Comparison of ENCODE assay signal across 1 cellular context in the genomic region with DNA sequence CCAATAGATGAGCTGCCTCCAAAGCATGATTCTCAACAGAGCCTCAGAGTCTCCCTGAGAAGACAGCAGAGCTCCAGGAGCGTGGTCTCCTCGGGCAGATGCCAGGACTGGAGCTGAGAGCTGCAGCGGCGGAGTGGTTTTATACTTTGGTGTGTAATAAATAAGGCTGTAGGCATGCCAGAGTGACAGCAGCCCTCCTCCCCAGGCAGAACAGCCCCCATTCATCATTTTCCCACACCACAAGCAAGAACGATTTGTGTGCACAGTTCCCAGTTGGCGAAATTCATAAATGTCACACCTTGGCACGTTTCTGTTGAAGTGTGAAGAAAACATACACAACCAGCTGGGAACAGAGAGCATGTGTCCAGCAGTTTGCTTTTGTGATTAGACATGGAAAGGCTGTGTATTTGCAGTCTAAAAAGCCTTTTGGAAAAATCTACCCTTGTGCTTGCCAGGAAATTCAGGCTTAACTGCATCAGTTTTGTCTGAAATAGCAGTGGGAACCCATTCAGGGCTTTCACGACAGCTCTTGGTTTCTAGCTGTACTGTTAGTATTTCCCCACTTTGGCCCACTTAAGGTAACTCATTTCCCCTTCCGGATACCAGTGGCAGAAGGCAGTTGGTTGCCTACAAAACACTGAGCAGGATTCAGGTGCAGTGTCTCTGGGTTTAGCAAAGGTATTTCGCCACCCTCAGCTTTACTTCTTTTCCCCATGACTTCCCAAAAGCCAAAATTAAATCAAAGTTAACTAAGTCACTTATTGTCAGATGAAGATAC.
TF ChIP-seq lines count a peak whose summit lies in the region.

Gene C1QTNF3, minus strand, starts transcription at position 115 of the 778 bp plus-strand sequence. Its CDS starts 88 bp downstream, at position 27.

TF ChIP-seq in HepG2, 621 proteins besides CTCF, POLR2A, EP300 and RAD21:
- TF ChIP-seq ZNF407 (CRISPR knock-in tag; IDR thresholded peaks at IDR 0.05; ENCODE audit: not compliant biosample characterization) (no peak), ZSCAN25 (CRISPR knock-in tag; IDR thresholded peaks at IDR 0.05) (no peak), ZNF761 (CRISPR knock-in tag; conservative IDR thresholded peaks at IDR 0.05) (no peak), ZNF776 (CRISPR knock-in tag; IDR thresholded peaks at IDR 0.05) (no peak), ZNF225 (CRISPR knock-in tag; IDR thresholded peaks at IDR 0.05) (no peak), CHD2 (IDR thresholded peaks at IDR 0.05; ENCODE audit: low read depth, low read length) (no peak)
- TF ChIP-seq, protein P1, sequence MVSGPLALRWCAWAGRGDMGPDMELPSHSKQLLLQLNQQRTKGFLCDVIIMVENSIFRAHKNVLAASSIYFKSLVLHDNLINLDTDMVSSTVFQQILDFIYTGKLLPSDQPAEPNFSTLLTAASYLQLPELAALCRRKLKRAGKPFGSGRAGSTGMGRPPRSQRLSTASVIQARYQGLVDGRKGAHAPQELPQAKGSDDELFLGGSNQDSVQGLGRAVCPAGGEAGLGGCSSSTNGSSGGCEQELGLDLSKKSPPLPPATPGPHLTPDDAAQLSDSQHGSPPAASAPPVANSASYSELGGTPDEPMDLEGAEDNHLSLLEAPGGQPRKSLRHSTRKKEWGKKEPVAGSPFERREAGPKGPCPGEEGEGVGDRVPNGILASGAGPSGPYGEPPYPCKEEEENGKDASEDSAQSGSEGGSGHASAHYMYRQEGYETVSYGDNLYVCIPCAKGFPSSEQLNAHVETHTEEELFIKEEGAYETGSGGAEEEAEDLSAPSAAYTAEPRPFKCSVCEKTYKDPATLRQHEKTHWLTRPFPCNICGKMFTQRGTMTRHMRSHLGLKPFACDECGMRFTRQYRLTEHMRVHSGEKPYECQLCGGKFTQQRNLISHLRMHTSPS (CRISPR knock-in tag; IDR thresholded peaks at IDR 0.05; ENCODE audit: low read depth) = no peak
- TF ChIP-seq, protein P2, sequence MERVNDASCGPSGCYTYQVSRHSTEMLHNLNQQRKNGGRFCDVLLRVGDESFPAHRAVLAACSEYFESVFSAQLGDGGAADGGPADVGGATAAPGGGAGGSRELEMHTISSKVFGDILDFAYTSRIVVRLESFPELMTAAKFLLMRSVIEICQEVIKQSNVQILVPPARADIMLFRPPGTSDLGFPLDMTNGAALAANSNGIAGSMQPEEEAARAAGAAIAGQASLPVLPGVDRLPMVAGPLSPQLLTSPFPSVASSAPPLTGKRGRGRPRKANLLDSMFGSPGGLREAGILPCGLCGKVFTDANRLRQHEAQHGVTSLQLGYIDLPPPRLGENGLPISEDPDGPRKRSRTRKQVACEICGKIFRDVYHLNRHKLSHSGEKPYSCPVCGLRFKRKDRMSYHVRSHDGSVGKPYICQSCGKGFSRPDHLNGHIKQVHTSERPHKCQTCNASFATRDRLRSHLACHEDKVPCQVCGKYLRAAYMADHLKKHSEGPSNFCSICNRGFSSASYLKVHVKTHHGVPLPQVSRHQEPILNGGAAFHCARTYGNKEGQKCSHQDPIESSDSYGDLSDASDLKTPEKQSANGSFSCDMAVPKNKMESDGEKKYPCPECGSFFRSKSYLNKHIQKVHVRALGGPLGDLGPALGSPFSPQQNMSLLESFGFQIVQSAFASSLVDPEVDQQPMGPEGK (CRISPR knock-in tag; IDR thresholded peaks at IDR 0.05) = no peak
- TF ChIP-seq, protein P3, sequence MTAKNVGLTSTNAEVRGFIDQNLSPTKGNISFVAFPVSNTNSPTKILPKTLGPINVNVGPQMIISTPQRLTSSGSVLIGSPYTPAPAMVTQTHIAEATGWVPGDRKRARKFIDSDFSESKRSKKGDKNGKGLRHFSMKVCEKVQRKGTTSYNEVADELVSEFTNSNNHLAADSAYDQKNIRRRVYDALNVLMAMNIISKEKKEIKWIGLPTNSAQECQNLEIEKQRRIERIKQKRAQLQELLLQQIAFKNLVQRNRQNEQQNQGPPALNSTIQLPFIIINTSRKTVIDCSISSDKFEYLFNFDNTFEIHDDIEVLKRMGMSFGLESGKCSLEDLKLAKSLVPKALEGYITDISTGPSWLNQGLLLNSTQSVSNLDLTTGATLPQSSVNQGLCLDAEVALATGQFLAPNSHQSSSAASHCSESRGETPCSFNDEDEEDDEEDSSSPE (CRISPR knock-in tag; IDR thresholded peaks at IDR 0.05) = no peak
TF ChIP-seq in HepG2: peak in this region for 0.
